In genomic region chr18:766550-766860, GRCh38 we compare ENCODE assay signal across 3 cellular contexts.
TF ChIP-seq lines count a peak whose summit lies in the region.

No MANE protein-coding gene starts in this region.

TF ChIP-seq in HEK293, 187 proteins besides CTCF, POLR2A, EP300 and RAD21 (continues in another document):
- no peak for TF ChIP-seq ZNF211 (tag by site-specific recombination; IDR thresholded peaks at IDR 0.05; ENCODE audit: low read depth)
- no peak for TF ChIP-seq ZNF580 (tag by site-specific recombination; IDR thresholded peaks at IDR 0.05)
- no peak for TF ChIP-seq ZNF280D (tag by site-specific recombination; IDR thresholded peaks at IDR 0.05)
- peak; percentile 2 for TF ChIP-seq PRDM6 (tag by site-specific recombination; IDR thresholded peaks at IDR 0.05)
- peak; percentile 76 for TF ChIP-seq SP7 (tag by site-specific recombination; IDR thresholded peaks at IDR 0.05)
- no peak for TF ChIP-seq KLF7 (tag by site-specific recombination; IDR thresholded peaks at IDR 0.05; ENCODE audit: borderline replicate concordance)
- TF ChIP-seq OVOL3 (tag by site-specific recombination; IDR thresholded peaks at IDR 0.05), result no peak
- TF ChIP-seq HOXC10 (CRISPR knock-in tag; IDR thresholded peaks at IDR 0.05), result no peak
- no peak for TF ChIP-seq ZBTB1 (tag by site-specific recombination; IDR thresholded peaks at IDR 0.05)

TF ChIP-seq in K562, 482 proteins besides CTCF, POLR2A, EP300 and RAD21:
- TF ChIP-seq TGIF2 (CRISPR knock-in tag; IDR thresholded peaks at IDR 0.05), result no peak
- no peak for TF ChIP-seq PHTF2 (CRISPR knock-in tag; IDR thresholded peaks at IDR 0.05)
- 0 out of 2 replicates have a peak, but pooled peaks have one; percentile 34 for TF ChIP-seq ARID3A (IDR thresholded peaks at IDR 0.05; ENCODE audit: borderline replicate concordance, low read depth, low read length)
- no peak for TF ChIP-seq RBM34 (IDR thresholded peaks at IDR 0.05; ENCODE audit: borderline replicate concordance, insufficient read depth, low read length)
- peak; percentile 2 for TF ChIP-seq DACH1 (IDR thresholded peaks at IDR 0.05; ENCODE audit: partially characterized antibody)
- 0 out of 2 replicates have a peak, but pooled peaks have one; percentile 33 for TF ChIP-seq KAT7 (CRISPR knock-in tag; IDR thresholded peaks at IDR 0.05; ENCODE audit: borderline replicate concordance)
- peak; percentile 46 for TF ChIP-seq POLR2B (IDR thresholded peaks at IDR 0.05; ENCODE audit: low read depth, partially characterized antibody)
- no peak for TF ChIP-seq POLR3G (IDR thresholded peaks at IDR 0.05; ENCODE audit: extremely low read depth, insufficient read length, insufficient replicate concordance)
- 0 out of 2 replicates have a peak, but pooled peaks have one; percentile 40 for TF ChIP-seq THRAP3 (IDR thresholded peaks at IDR 0.05; ENCODE audit: borderline replicate concordance)
- TF ChIP-seq SETDB1 (IDR thresholded peaks at IDR 0.05; ENCODE audit: low read length), result no peak
- peak; percentile 55; the same call in 1 of the 2 replicates for TF ChIP-seq POLR2H (tag; IDR thresholded peaks at IDR 0.05; ENCODE audit: low read depth)

TF ChIP-seq in endothelial cell of umbilical vein, 7 proteins besides CTCF, POLR2A, EP300 and RAD21:
- TF ChIP-seq FOS (IDR thresholded peaks at IDR 0.05; ENCODE audit: borderline replicate concordance, insufficient read depth, low read length) (no peak), POLR2AphosphoS5 (IDR thresholded peaks at IDR 0.05; ENCODE audit: insufficient read depth, low read depth, low read length) (no peak), MAX (IDR thresholded peaks at IDR 0.05; ENCODE audit: insufficient read depth, insufficient read length) (no peak), JUN (IDR thresholded peaks at IDR 0.05; ENCODE audit: borderline replicate concordance, insufficient read depth, insufficient read length, low read depth) (no peak), MYC (IDR thresholded peaks at IDR 0.05; ENCODE audit: low read depth, low read length) (no peak), GATA2 (IDR thresholded peaks at IDR 0.05; ENCODE audit: insufficient read depth, insufficient read length, low read depth, low read length) (no peak), EZH2 (IDR thresholded peaks at IDR 0.05; ENCODE audit: borderline replicate concordance, low read depth, low read length, severe bottlenecking) (no peak)
